26 cellular contexts compared by ENCODE assay signal in genomic region chr1:197362871-197363270, GRCh38.
"Had no signal": no experiment of that assay in that cellular context is flagged by ENCODE, and none has a peak within 500 bp of the region (broad histone marks: within the 10 kb centered on the region; RNA-seq: fewer than 3 reads in every experiment).

No MANE protein-coding gene starts in this region.

- H3K4me3 Mint-ChIP-seq: T-cell had no signal

- H3K4me1 Mint-ChIP-seq: T-cell had no signal

- H3K9me3 Mint-ChIP-seq: T-cell had no signal

- FAIRE-seq: HepG2, RCC 7860 had no signal

- H3K9me3 ChIP-seq: MG63, SK-N-SH had no signal

- H3K27me3 ChIP-seq: MG63 had no signal

- H3K4me3 ChIP-seq: MG63 had no signal

- H3K36me3 Mint-ChIP-seq: T-cell had no signal

- DNase-seq: IMR-90, Karpas-422, KG1, MG63, NCI-H1092, NCI-H1105 treated with DMSO at 0.1 percent for 48 hours, NCI-H1417 treated with DMSO at 0.1 percent for 48 hours, NCI-H146, NCI-H1694 treated with DMSO at 0.1 percent for 48 hours, NCI-H1930, NCI-H2081, NCI-H2107, NCI-H2171, NCI-H226, NCI-H446, NCI-H510A, NCI-H524 treated with DMSO at 0.1 percent for 48 hours, NCI-H69, NCI-H774, RPMI8226, SHP77, SK-N-SH, SW 1271, T-cell had no signal

- H3K36me3 ChIP-seq: MG63 had no signal

- ATAC-seq: HepG2, T-cell had no signal

- H3K27ac Mint-ChIP-seq: T-cell had no signal
